ENCODE assay signal across 8 cellular contexts in genomic region chr7:139620676-139621344, GRCh38.
A peak's percentile ranks its signal among the peaks of the same experiment; 100 is the strongest.
DNase-seq lines count a peak whose midpoint lies in the region; ATAC-seq lines count a peak whose summit lies in the region.

No MANE protein-coding gene starts in this region.

- ATAC-seq in HG02759 (IDR thresholded peaks at IDR 0.05; ENCODE audit: unreplicated experiment) = peak; percentile 63

- DNase-seq in NCI-H2196 (lab: John Stamatoyannopoulos, UW; ENCODE audit: unreplicated experiment) (peak; percentile 63), NCI-H2196 treated with DMSO at 0.1 percent for 48 hours (lab: John Stamatoyannopoulos, UW; ENCODE audit: unreplicated experiment) (no peak), NCI-H510A treated with DMSO at 0.1 percent for 48 hours (lab: John Stamatoyannopoulos, UW) (peak; percentile 11), germinal center (ENCODE audit: low spot score) (peak; percentile 50), dedifferentiated amniotic fluid mesenchymal stem cell (ENCODE audit: extremely low spot score) (no peak)
- DNase-seq in activated T-cell treated with anti-CD3 and anti-CD28 coated beads, Interleukin-2, amount 50 U/mL, for 1 hour = peak; percentile 67
- DNase-seq in stimulated activated CD4-positive, alpha-beta T cell treated with anti-CD3 and anti-CD28 coated beads, Interleukin-15, amount 100 ng/mL, for 24 hours = peak; percentile 77

Comparison
In these comparisons a context has a peak if more than half of its experiments do, and no peak if none do; other contexts are left out.
1. DNase-seq: peak in NCI-H2196 (single experiment), NCI-H510A treated with DMSO at 0.1 percent for 48 hours (single experiment), activated T-cell treated with anti-CD3 and anti-CD28 coated beads, Interleukin-2, amount 50 U/mL, for 1 hour (single experiment), germinal center (single experiment) and stimulated activated CD4-positive, alpha-beta T cell treated with anti-CD3 and anti-CD28 coated beads, Interleukin-15, amount 100 ng/mL, for 24 hours (single experiment); none in NCI-H2196 treated with DMSO at 0.1 percent for 48 hours (single experiment) and dedifferentiated amniotic fluid mesenchymal stem cell (single experiment).